ENCODE assay signal across 10 cellular contexts in the genomic region with DNA sequence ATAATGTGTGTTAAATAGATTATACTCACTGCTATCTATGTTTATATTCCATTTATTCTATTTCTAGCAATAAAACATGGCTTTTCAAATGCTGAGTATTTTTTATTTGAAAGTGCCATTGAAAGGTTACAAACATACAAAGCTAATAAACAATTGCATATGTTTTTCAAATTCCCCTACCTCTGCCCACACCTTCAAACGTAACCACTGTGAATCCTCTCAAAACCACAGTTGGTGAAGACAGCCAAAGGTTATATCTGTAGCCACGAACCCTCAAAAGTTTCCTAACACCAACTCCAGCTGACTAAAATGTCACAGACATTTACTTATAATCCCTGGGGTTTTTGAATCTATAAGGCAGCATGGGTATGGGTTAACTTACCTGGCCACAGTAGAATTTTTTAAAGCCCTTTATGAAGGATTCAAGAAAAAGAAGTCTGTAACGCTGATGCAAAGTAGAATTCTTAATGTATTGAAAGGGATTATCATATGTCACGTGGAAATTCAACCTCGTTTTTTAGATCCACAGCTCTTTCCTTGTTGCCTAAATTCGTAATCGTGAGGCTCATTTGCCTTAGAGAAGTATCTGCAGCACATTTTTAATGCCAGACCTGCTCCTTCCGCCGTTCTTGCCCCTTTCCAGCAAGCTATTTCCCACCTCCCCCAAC.
A peak's percentile ranks its signal among the peaks of the same experiment; 100 is the strongest.
DNase-seq lines count a peak whose midpoint lies in the region; ATAC-seq and TF ChIP-seq lines count a peak whose summit lies in the region.
"Had no signal": no experiment of that assay in that cellular context is flagged by ENCODE, and none has a peak within 500 bp of the region (broad histone marks: within the 10 kb centered on the region; RNA-seq: fewer than 3 reads in every experiment).

No MANE protein-coding gene starts in this region.

- DNase-seq in GM06990 (ENCODE audit: extremely low read depth, insufficient read length) (peak; percentile 53), NCI-H2081 (lab: John Stamatoyannopoulos, UW) (no peak), thyroid gland (no peak), cardiac septum (ENCODE audit: low spot score) (no peak), HPDE6-E6E7 (ENCODE audit: extremely low spot score) (no peak)
- DNase-seq in activated CD8-positive, alpha-beta T cell treated with anti-CD3 and anti-CD28 coated beads, Interleukin-2, amount 10 ng/mL, durations not matched to agents 7 days and 5 days = peak; percentile 48
- DNase-seq: left lung had no signal

- no peak overlapping the region for H3K27ac ChIP-seq in thyroid gland
- H3K27ac ChIP-seq: left lung had no signal

- H3K4me1 Mint-ChIP-seq in activated CD8-positive, alpha-beta T cell treated with anti-CD3 and anti-CD28 coated beads, Interleukin-2, amount 10 ng/mL, durations not matched to agents 7 days and 5 days (ENCODE audit: low read depth) = peaks cover 33% of the 10 kb centered on the region

- H3K4me3 Mint-ChIP-seq in activated CD8-positive, alpha-beta T cell treated with anti-CD3 and anti-CD28 coated beads, Interleukin-2, amount 10 ng/mL, durations not matched to agents 7 days and 5 days = peak overlapping the region; percentile 51
- H3K4me3 Mint-ChIP-seq: dendritic cell treated with granulocyte-macrophage colony-stimulating factor and Interleukin-4, amounts not matched to agents 40 ng/mL and 50 ng/mL, for 4 days had no signal

- H3K9me3 Mint-ChIP-seq in activated CD8-positive, alpha-beta T cell treated with anti-CD3 and anti-CD28 coated beads, Interleukin-2, amount 10 ng/mL, durations not matched to agents 7 days and 5 days (ENCODE audit: insufficient read depth) = no peaks in the 10 kb centered on the region

- TF ChIP-seq CTCF in GM06990 (IDR thresholded peaks at IDR 0.05; ENCODE audit: insufficient read depth, low read length, poor library complexity, severe bottlenecking) = no peak
- no peak for TF ChIP-seq CTCF in thyroid gland (IDR thresholded peaks at IDR 0.05)

- peaks cover 7 to 22% of the 10 kb centered on the region in 2 donors for H3K4me1 ChIP-seq in thyroid gland

- intact Hi-C loops in thyroid gland (cut with DNase I) (no loop called here), cardiac septum (cut with DNase I) (no loop called here)

- WGBS in thyroid gland, 2 donors = 74 to 77% methylated on average over 9 of the region's 9 CpGs

- peaks cover 9% of the 10 kb centered on the region for H3K27me3 Mint-ChIP-seq in activated CD8-positive, alpha-beta T cell treated with anti-CD3 and anti-CD28 coated beads, Interleukin-2, amount 10 ng/mL, durations not matched to agents 7 days and 5 days (ENCODE audit: low read depth)
- H3K27me3 Mint-ChIP-seq: dendritic cell treated with granulocyte-macrophage colony-stimulating factor and Interleukin-4, amounts not matched to agents 40 ng/mL and 50 ng/mL, for 4 days had no signal

- POLR2A ChIA-PET in activated CD8-positive, alpha-beta T cell treated with anti-CD3 and anti-CD28 coated beads, Interleukin-2, amount 10 ng/mL, durations not matched to agents 7 days and 5 days (lab: Charles Lee) = interaction anchor here (1.7 kb wide), 1 partner anchor 14 kb away, joined by 4 read pairs; no protein-coding TSS in a partner anchor

- CTCF ChIA-PET in activated CD8-positive, alpha-beta T cell treated with anti-CD3 and anti-CD28 coated beads, Interleukin-2, amount 10 ng/mL, durations not matched to agents 7 days and 5 days (lab: Charles Lee) = interaction anchor here (1.0 to 1.9 kb wide), 5 partner anchors 13 to 26 kb away, joined by 3 to 8 read pairs (median 4); no protein-coding TSS in a partner anchor

- H3K36me3 ChIP-seq in GM06990 (ENCODE audit: control insufficient read depth, insufficient read depth, low read length) = no peaks in the 10 kb centered on the region
- H3K36me3 ChIP-seq in thyroid gland = no peaks in the 10 kb centered on the region
- H3K36me3 ChIP-seq: left lung had no signal

- H3K9me3 ChIP-seq in thyroid gland = no peaks in the 10 kb centered on the region
- H3K9me3 ChIP-seq: left lung had no signal

- H3K27me3 ChIP-seq in GM06990 (replicated peaks; ENCODE audit: control insufficient read depth, insufficient read depth, low read length) = no peaks in the 10 kb centered on the region
- H3K27me3 ChIP-seq in thyroid gland = no peaks in the 10 kb centered on the region
- H3K27me3 ChIP-seq: left lung had no signal

- ATAC-seq in GM19395 (IDR thresholded peaks at IDR 0.05; ENCODE audit: unreplicated experiment) = peak; percentile 59
- ATAC-seq in HG03060 (IDR thresholded peaks at IDR 0.05; ENCODE audit: low read depth, unreplicated experiment) = peak; percentile 67
- ATAC-seq in activated CD8-positive, alpha-beta T cell treated with anti-CD3 and anti-CD28 coated beads, Interleukin-2, amount 10 ng/mL, durations not matched to agents 7 days and 5 days = peak; percentile 69

- no peak for TF ChIP-seq POLR2A in thyroid gland (IDR thresholded peaks at IDR 0.05)

- H3K27ac Mint-ChIP-seq in activated CD8-positive, alpha-beta T cell treated with anti-CD3 and anti-CD28 coated beads, Interleukin-2, amount 10 ng/mL, durations not matched to agents 7 days and 5 days = peak overlapping the region; percentile 43
- H3K27ac Mint-ChIP-seq: dendritic cell treated with granulocyte-macrophage colony-stimulating factor and Interleukin-4, amounts not matched to agents 40 ng/mL and 50 ng/mL, for 4 days had no signal

- H3K36me3 Mint-ChIP-seq in activated CD8-positive, alpha-beta T cell treated with anti-CD3 and anti-CD28 coated beads, Interleukin-2, amount 10 ng/mL, durations not matched to agents 7 days and 5 days (ENCODE audit: low read depth) = no peaks in the 10 kb centered on the region

- no peak overlapping the region for H3K4me3 ChIP-seq in GM06990 (replicated peaks; ENCODE audit: low read depth, low read length)
- H3K4me3 ChIP-seq in thyroid gland (replicated peaks in 1 of 3) = no peak overlapping the region
- H3K4me3 ChIP-seq: left lung had no signal

Comparison
In these comparisons a context has a peak if more than half of its experiments do, and no peak if none do; other contexts are left out.
1. DNase-seq: peak in GM06990 (single experiment) and activated CD8-positive, alpha-beta T cell treated with anti-CD3 and anti-CD28 coated beads, Interleukin-2, amount 10 ng/mL, durations not matched to agents 7 days and 5 days (single experiment); none in NCI-H2081 (0 of 2), thyroid gland (0 of 2), cardiac septum (single experiment) and HPDE6-E6E7 (single experiment).
2. Peak in every context shown above with its lines, with median percentiles within 50 percentile points of each other: ATAC-seq.